In the genomic region with DNA sequence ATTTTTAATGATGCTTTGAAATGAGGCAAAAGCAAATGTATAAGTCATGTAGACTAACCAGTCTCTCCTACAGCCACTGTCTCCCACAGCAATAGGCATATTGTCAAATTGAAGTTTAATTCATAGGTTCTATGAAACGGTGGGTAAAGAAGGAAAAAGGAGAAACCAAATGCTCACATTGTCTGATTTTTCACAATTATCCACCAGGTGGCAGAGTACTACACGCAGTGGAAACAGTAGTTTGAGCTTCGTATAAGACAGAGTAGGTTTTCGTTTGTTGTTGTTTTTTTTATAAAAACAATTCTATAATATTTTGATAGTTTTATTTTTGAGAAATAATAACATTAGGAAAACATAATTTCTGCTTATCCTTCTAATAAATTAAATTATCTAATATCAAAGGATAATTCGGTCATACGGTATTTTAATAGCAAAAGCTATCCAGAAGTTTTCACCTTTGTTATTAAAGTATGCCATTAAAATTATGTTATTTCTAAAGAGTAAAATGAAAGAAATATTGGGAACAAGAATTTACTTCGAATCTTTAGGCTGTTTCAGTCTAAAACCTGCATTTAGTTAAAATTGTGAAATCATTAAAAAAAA, we compare ENCODE assay signal across 8 cellular contexts. TPM values are rescaled to one million over a fixed set of nuclear protein-coding genes. Genes with fewer than 3 reads are reported as not detected.
DNase-seq lines count a peak whose midpoint lies in the region; ATAC-seq lines count a peak whose summit lies in the region.

No MANE protein-coding gene starts in this region.

- no peaks in the 10 kb centered on the region for H3K36me3 ChIP-seq in mesendoderm (ENCODE audit: control insufficient read depth, insufficient read depth, low read length)

- H3K4ac ChIP-seq in mesendoderm (ENCODE audit: low read depth, low read length) = no peak overlapping the region

- no peak overlapping the region for H2BK120ac ChIP-seq in mesendoderm (ENCODE audit: low read depth, low read length)

- H2BK15ac ChIP-seq in mesendoderm (replicated peaks; ENCODE audit: low read depth) = no peak overlapping the region

- H3K56ac ChIP-seq in mesendoderm (ENCODE audit: low read length) = no peak overlapping the region

- no peaks in the 10 kb centered on the region for H3K27me3 ChIP-seq in mesendoderm (ENCODE audit: insufficient read depth, low read length, poor library complexity)

- no peaks in the 10 kb centered on the region for H3K79me2 ChIP-seq in mesendoderm (ENCODE audit: control insufficient read depth, insufficient read depth, low read length)

- ATAC-seq in GM19395 (IDR thresholded peaks at IDR 0.05; ENCODE audit: unreplicated experiment) (peak; percentile 71), HG03039 (IDR thresholded peaks at IDR 0.05; ENCODE audit: unreplicated experiment) (no peak)

- H3K27ac ChIP-seq in mesendoderm (ENCODE audit: low read depth, low read length) = no peak overlapping the region

- H3K4me1 ChIP-seq in mesendoderm (ENCODE audit: control insufficient read depth, low read depth, low read length) = no peaks in the 10 kb centered on the region

- H4K8ac ChIP-seq in mesendoderm (ENCODE audit: low read depth, low read length) = no peak overlapping the region

- no peak overlapping the region for H3K4me2 ChIP-seq in mesendoderm (ENCODE audit: low read length)

- DNase-seq in DMS53 (lab: John Stamatoyannopoulos, UW) = peak; percentile 82
- DNase-seq in HPDE6-E6E7 (ENCODE audit: extremely low spot score) = peak; percentile 9
- peak; percentile 39 for DNase-seq in NCI-H82 treated with DMSO at 0.1 percent for 48 hours (lab: John Stamatoyannopoulos, UW; ENCODE audit: unreplicated experiment)
- DNase-seq in cerebellar cortex (ENCODE audit: low spot score) = peak; percentile 53
- peak; percentile 58 for DNase-seq in mesendoderm
- no peak for DNase-seq in C1 segment of cervical spinal cord (lab: John Stamatoyannopoulos, UW)

- no peak overlapping the region for H3K4me3 ChIP-seq in mesendoderm (ENCODE audit: low read length)

- H2AK5ac ChIP-seq in mesendoderm (ENCODE audit: low read length) = no peak overlapping the region

- H3K79me1 ChIP-seq in mesendoderm (ENCODE audit: low read length) = no peaks in the 10 kb centered on the region

- no peak overlapping the region for H3K9ac ChIP-seq in mesendoderm (ENCODE audit: low read length)

- H4K5ac ChIP-seq in mesendoderm (ENCODE audit: low read length) = no peak overlapping the region

- WGBS in mesendoderm (ENCODE audit: extremely low coverage, insufficient coverage, low lambda C conversion rate) = no CpG with 5 or more reads among the region's 7 CpGs

- H3K18ac ChIP-seq in mesendoderm (ENCODE audit: low read length) = no peak overlapping the region

- no peak overlapping the region for H3K23ac ChIP-seq in mesendoderm (ENCODE audit: low read length)

- H2BK5ac ChIP-seq in mesendoderm (ENCODE audit: low read length) = no peak overlapping the region

RNA-seq across cellular contexts. Expression of gene TYW3, which starts 39.1 kb away (rescaled TPM):
- polyA plus RNA-seq in mesendoderm (2013, experiment 1 of 2) = 53.5 TPM
- 51.6 TPM for polyA plus RNA-seq in mesendoderm (2013, experiment 2 of 2)

RNA-seq across cellular contexts. Expression of gene CRYZ, which starts 39.2 kb away (rescaled TPM):
- 25.2 TPM for polyA plus RNA-seq in mesendoderm (2013, experiment 1 of 2)
- polyA plus RNA-seq in mesendoderm (2013, experiment 2 of 2) = 26.6 TPM

Comparison
In these comparisons a context has a peak if more than half of its experiments do, and no peak if none do; other contexts are left out.
1. DNase-seq: peak in DMS53 (single experiment), HPDE6-E6E7 (single experiment), NCI-H82 treated with DMSO at 0.1 percent for 48 hours (single experiment), cerebellar cortex (single experiment) and mesendoderm (single experiment); none in C1 segment of cervical spinal cord (0 of 14).